In the genomic region with DNA sequence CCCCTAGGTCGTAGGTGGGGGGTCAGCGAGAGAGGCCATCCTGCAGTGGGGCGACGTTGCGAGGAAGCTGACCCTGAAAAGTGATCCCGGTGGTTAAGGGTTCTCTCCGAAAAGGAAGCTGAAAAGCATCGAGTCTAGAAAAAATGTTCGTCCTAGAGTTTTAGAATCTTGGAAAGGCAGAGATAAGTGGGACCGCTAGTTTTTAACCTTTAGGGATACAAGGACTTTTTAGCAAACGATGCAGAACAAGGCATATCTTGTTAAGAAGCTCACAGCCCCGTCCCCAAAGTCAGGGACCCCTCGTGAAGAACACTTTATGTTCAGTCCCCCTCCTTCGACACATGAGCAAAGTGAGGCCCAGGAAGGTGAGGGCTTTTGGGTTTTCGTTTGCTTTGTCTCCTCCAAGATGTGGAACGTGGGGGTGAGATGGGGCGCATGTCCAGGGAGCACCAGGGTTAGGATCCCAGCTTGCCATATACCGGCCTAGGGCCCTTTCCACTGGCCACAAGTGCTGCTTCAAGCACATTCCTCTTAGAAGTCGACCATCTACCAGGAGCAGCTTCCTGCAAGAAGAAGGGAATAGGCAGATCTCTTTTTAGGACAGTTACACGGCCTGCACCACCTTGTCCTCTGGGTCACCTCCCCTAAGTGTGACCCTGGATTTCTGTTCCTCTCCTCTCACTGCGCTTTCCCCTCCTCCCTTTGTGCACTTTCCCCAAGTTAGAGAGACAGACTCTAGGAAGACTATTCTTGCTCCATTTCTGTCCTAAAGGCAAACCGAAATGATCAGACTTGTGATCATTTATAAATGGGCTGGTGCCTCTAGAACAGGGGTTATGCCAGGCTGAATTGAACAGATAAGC, we compare ENCODE assay signal across 8 cellular contexts. TPM values are rescaled to one million over a fixed set of nuclear protein-coding genes. Genes with fewer than 3 reads are reported as not detected.
DNase-seq lines count a peak whose midpoint lies in the region; ATAC-seq, FAIRE-seq and TF ChIP-seq lines count a peak whose summit lies in the region.

No MANE protein-coding gene starts in this region.

- DNase-seq in BE2C (no peak), H54 (ENCODE audit: insufficient read length, low spot score) (no peak), WTC11 (ENCODE audit: low spot score) (no peak), foreskin melanocyte (peak; percentile 5), sigmoid colon (no peak), HuH-7.5 (ENCODE audit: low spot score) (no peak)
- no peak for DNase-seq in stimulated activated naive CD4-positive, alpha-beta T cell treated with Interleukin-2 at 50 U/mL for 16 hours (lab: John Stamatoyannopoulos, UW)

- ATAC-seq in WTC11 (no peak), HG02678 (IDR thresholded peaks at IDR 0.05; ENCODE audit: unreplicated experiment) (no peak)

- TF ChIP-seq EP300 in sigmoid colon (IDR thresholded peaks at IDR 0.05): no peak

- H3K4me3 Mint-ChIP-seq in WTC11: peak overlapping the region; percentile 82

- H3K36me3 ChIP-seq in BE2C (peaks cover 7% of the 10 kb centered on the region), sigmoid colon (no peaks in the 10 kb centered on the region)

- H3K4me1 Mint-ChIP-seq in WTC11: peaks cover 38% of the 10 kb centered on the region

- FAIRE-seq in H54 (lab: Jason Lieb, UNC): peak; percentile 15

- H3K27me3 ChIP-seq in BE2C: no peaks in the 10 kb centered on the region
- no peaks in the 10 kb centered on the region for H3K27me3 ChIP-seq in sigmoid colon

- whole genome bisulfite sequencing in sigmoid colon, 2 donors: 34 to 48% methylated on average over 22 of the region's 22 CpGs

- no peak for TF ChIP-seq POLR2A in H54 (IDR thresholded peaks at IDR 0.05; ENCODE audit: low read depth, low read length)
- TF ChIP-seq POLR2A in sigmoid colon (IDR thresholded peaks at IDR 0.05): no peak

- intact Hi-C loops in sigmoid colon (cut with DNase I): no loop called here

- H3K27me3 Mint-ChIP-seq in WTC11 (ENCODE audit: low read depth): peaks cover 56% of the 10 kb centered on the region

- peak overlapping the region; percentile 87 for H3K4me3 ChIP-seq in BE2C (ENCODE audit: low read depth, low read length)
- peak overlapping the region; percentile 67 to 86 (median 70) for H3K4me3 ChIP-seq in sigmoid colon

- CTCF ChIA-PET in WTC11 (lab: Charles Lee): interaction anchor here (1.0 to 1.9 kb wide), 9 partner anchors 12 to 425 kb away, joined by 3 to 9 read pairs (median 4); no protein-coding TSS in a partner anchor

- H3K9me3 ChIP-seq in BE2C (no peaks in the 10 kb centered on the region), sigmoid colon (no peaks in the 10 kb centered on the region)

- H3K36me3 Mint-ChIP-seq in WTC11: peaks cover 4% of the 10 kb centered on the region; the same call in 1 of the 2 replicates

- H3K4me1 ChIP-seq in BE2C (no peaks in the 10 kb centered on the region), sigmoid colon (peaks cover 0 to 17% (median 11%) of the 10 kb centered on the region in 4 donors)

- H3K27ac Mint-ChIP-seq in WTC11: no peak overlapping the region

- POLR2A ChIA-PET in WTC11 (lab: Charles Lee): interaction anchor here (1.0 to 1.2 kb wide), 2 partner anchors 13 to 94 kb away, joined by 4 to 7 read pairs; no protein-coding TSS in a partner anchor

- TF ChIP-seq CTCF in BE2C (IDR thresholded peaks at IDR 0.05; ENCODE audit: low read depth, low read length): no peak
- TF ChIP-seq CTCF in WTC11 (IDR thresholded peaks at IDR 0.05): no peak
- TF ChIP-seq CTCF in sigmoid colon (IDR thresholded peaks at IDR 0.05): no peak

- H3K9me3 Mint-ChIP-seq in WTC11: no peaks in the 10 kb centered on the region

- H3K27ac ChIP-seq in sigmoid colon: peak overlapping the region; percentile 65 to 71 (median 68)

TF ChIP-seq in WTC11, 78 proteins besides CTCF, POLR2A, EP300 and RAD21:
- TF ChIP-seq, protein P1, sequence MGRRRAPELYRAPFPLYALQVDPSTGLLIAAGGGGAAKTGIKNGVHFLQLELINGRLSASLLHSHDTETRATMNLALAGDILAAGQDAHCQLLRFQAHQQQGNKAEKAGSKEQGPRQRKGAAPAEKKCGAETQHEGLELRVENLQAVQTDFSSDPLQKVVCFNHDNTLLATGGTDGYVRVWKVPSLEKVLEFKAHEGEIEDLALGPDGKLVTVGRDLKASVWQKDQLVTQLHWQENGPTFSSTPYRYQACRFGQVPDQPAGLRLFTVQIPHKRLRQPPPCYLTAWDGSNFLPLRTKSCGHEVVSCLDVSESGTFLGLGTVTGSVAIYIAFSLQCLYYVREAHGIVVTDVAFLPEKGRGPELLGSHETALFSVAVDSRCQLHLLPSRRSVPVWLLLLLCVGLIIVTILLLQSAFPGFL (CRISPR knock-in tag; IDR thresholded peaks at IDR 0.05; ENCODE audit: borderline replicate concordance): no peak
- no peak for TF ChIP-seq JAZF1 (CRISPR knock-in tag; IDR thresholded peaks at IDR 0.05)
- TF ChIP-seq ZNF396 (CRISPR knock-in tag; IDR thresholded peaks at IDR 0.05; ENCODE audit: borderline replicate concordance): no peak

RNA-seq across cellular contexts. Expression of a gene that starts 1.0 kb away (rescaled TPM):
- polyA plus RNA-seq in BE2C (2012; ENCODE audit: insufficient read depth, insufficient read length, low read depth): 13.7 TPM
- total RNA-seq in WTC11 (2021) (5.1 to 6.6 TPM (median 5.3 TPM) in 3 replicates), sigmoid colon (1 to 10 TPM; 2.2 to 6.0 (median 4.2) TPM)
- polyA plus RNA-seq in sigmoid colon: 10 to 100 TPM in 2 of 3 donors, 1 to 10 TPM in 1; 6.2 to 12.6 (median 11.1) TPM
